9 cellular contexts compared by ENCODE assay signal in genomic region chr16:75379911-75380847, GRCh38. TPM values are rescaled to one million over a fixed set of nuclear protein-coding genes. Genes with fewer than 3 reads are reported as not detected.
DNase-seq lines count a peak whose midpoint lies in the region; ATAC-seq and TF ChIP-seq lines count a peak whose summit lies in the region.
"Had no signal": no experiment of that assay in that cellular context is flagged by ENCODE, and none has a peak within 500 bp of the region (broad histone marks: within the 10 kb centered on the region; RNA-seq: fewer than 3 reads in every experiment).

No MANE protein-coding gene starts in this region.

- H3K79me2 ChIP-seq in OCI-LY1 (ENCODE audit: insufficient read depth, low read length), result no peaks in the 10 kb centered on the region

- H3K27me3 ChIP-seq in OCI-LY1 (ENCODE audit: insufficient read depth, low read length), result no peaks in the 10 kb centered on the region

- H3K36me3 ChIP-seq in OCI-LY1 (ENCODE audit: insufficient read depth, low read length), result peaks cover 32% of the 10 kb centered on the region

- no peak overlapping the region; the same call in 1 of the 2 replicates for H3K9ac ChIP-seq in OCI-LY1 (ENCODE audit: low read length)

- H3K27me3 Mint-ChIP-seq in activated naive CD8-positive, alpha-beta T cell treated with anti-CD3 and anti-CD28 coated beads for 36 hours, result peaks cover 7% of the 10 kb centered on the region

- no peaks in the 10 kb centered on the region for H4K20me1 ChIP-seq in OCI-LY1 (ENCODE audit: insufficient read depth, low read length)

- peaks cover 26% of the 10 kb centered on the region for H3K4me1 ChIP-seq in OCI-LY1 (ENCODE audit: insufficient read depth, low read length, severe bottlenecking)

- TF ChIP-seq CTCF in OCI-LY1 (IDR thresholded peaks at IDR 0.05; ENCODE audit: low read length), result no peak

- H3K9me3 Mint-ChIP-seq in activated naive CD8-positive, alpha-beta T cell treated with anti-CD3 and anti-CD28 coated beads for 36 hours, result no peaks in the 10 kb centered on the region

- H3K4me1 Mint-ChIP-seq in activated naive CD8-positive, alpha-beta T cell treated with anti-CD3 and anti-CD28 coated beads for 36 hours, result peaks cover 50% of the 10 kb centered on the region

- H3F3A ChIP-seq in OCI-LY1 (ENCODE audit: insufficient read depth, low read length), result no peaks in the 10 kb centered on the region

- peaks cover 52% of the 10 kb centered on the region for H3K36me3 Mint-ChIP-seq in activated naive CD8-positive, alpha-beta T cell treated with anti-CD3 and anti-CD28 coated beads for 36 hours

- peak overlapping the region; percentile 38 for H3K4me3 Mint-ChIP-seq in activated naive CD8-positive, alpha-beta T cell treated with anti-CD3 and anti-CD28 coated beads for 36 hours

- peak; percentile 57 for DNase-seq in activated naive CD8-positive, alpha-beta T cell treated with anti-CD3 and anti-CD28 coated beads for 36 hours
- peak in 3 of 4 experiments; percentile 5 to 32 (median 5) for DNase-seq in stimulated activated CD4-positive, alpha-beta T cell treated with anti-CD3 and anti-CD28 coated beads, Interleukin-1b, Interleukin-23, amount 100 ng/mL, for 24 hours (ENCODE audit: low read depth in 4 of 4, low spot score in 1 of 4)
- DNase-seq in NCI-H446 treated with DMSO at 0.1 percent for 48 hours (lab: John Stamatoyannopoulos, UW), result no peak
- DNase-seq in NCI-H187 (lab: John Stamatoyannopoulos, UW), result no peak
- no peak for DNase-seq in HK-2 (ENCODE audit: unreplicated experiment)
- DNase-seq: heart right ventricle had no signal

- ATAC-seq in GM18867 (IDR thresholded peaks at IDR 0.05; ENCODE audit: unreplicated experiment) (peak; percentile 88), HG02798 (IDR thresholded peaks at IDR 0.05; ENCODE audit: poor library complexity, unreplicated experiment) (peak; percentile 93)

- H3K27ac ChIP-seq in OCI-LY1 (ENCODE audit: low read depth, low read length, poor library complexity, severe bottlenecking), result peak overlapping the region; percentile 20

- H3K27ac Mint-ChIP-seq in activated naive CD8-positive, alpha-beta T cell treated with anti-CD3 and anti-CD28 coated beads for 36 hours, result peak overlapping the region; percentile 84

- H3K9me2 ChIP-seq in OCI-LY1 (ENCODE audit: low read depth, low read length), result no peaks in the 10 kb centered on the region

- no peak overlapping the region for H3K4me3 ChIP-seq in OCI-LY1 (ENCODE audit: low read depth, low read length, poor library complexity, severe bottlenecking)
- H3K4me3 ChIP-seq: heart right ventricle had no signal

- H3K9me3 ChIP-seq in OCI-LY1 (ENCODE audit: low read length), result no peaks in the 10 kb centered on the region
- H3K9me3 ChIP-seq: heart right ventricle had no signal

- H2AFZ ChIP-seq in OCI-LY1 (ENCODE audit: low read length), result no peak overlapping the region

- peak overlapping the region; percentile 16 for H3K4me2 ChIP-seq in OCI-LY1 (ENCODE audit: low read length)

RNA-seq across cellular contexts. Expression of gene CFDP1, which starts 53.1 kb away (rescaled TPM):
- 10 to 100 TPM; 35.8 to 36.8 TPM for total RNA-seq in activated naive CD8-positive, alpha-beta T cell treated with anti-CD3 and anti-CD28 coated beads for 36 hours

Comparison
In these comparisons a context has a peak if more than half of its experiments do, and no peak if none do; other contexts are left out.
1. DNase-seq: peak in activated naive CD8-positive, alpha-beta T cell treated with anti-CD3 and anti-CD28 coated beads for 36 hours (single experiment) and stimulated activated CD4-positive, alpha-beta T cell treated with anti-CD3 and anti-CD28 coated beads, Interleukin-1b, Interleukin-23, amount 100 ng/mL, for 24 hours (3 of 4); none in NCI-H446 treated with DMSO at 0.1 percent for 48 hours (single experiment), NCI-H187 (0 of 2) and HK-2 (single experiment).